ENCODE assay signal across 9 cellular contexts in the genomic region with DNA sequence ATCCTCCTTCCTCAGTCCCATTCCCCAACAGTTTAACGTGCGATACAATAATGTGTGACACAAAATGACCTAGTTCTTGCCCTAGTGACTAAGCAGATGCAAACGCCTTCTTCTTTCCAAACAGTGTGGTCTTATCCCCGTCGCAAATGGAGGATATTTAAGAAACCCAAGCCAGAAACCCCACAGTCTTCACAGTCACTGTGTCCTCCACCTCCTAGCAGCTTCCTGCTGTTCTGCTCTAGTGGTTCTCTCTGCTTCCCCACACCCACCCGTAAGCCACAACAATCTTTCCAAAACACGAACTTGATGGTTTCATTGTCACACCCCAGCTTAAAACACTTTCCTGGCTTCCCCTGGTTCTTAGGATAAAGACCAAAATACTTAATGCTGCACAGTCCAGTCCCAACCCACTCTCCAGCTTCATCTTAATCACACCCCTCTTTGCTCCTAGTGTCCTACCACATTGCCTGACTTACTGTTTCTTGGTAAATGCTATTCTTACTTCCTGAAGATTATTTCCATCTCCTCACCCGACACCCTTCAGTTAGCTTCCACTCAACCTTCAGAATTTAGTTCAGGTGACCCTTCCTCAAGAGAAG. TPM values are rescaled to one million over a fixed set of nuclear protein-coding genes. Genes with fewer than 3 reads are reported as not detected.
A peak's percentile ranks its signal among the peaks of the same experiment; 100 is the strongest.
DNase-seq lines count a peak whose midpoint lies in the region; ATAC-seq lines count a peak whose summit lies in the region.
"Had no signal": no experiment of that assay in that cellular context is flagged by ENCODE, and none has a peak within 500 bp of the region (broad histone marks: within the 10 kb centered on the region; RNA-seq: fewer than 3 reads in every experiment).

No MANE protein-coding gene starts in this region.

- H3K4me3 Mint-ChIP-seq in activated T-helper 1 cell treated with anti-CD3 and anti-CD28 coated beads, Interleukin-12 subunit alpha, Interleukin-12 subunit beta, Interleukin-2, Interleukin-4 antibody, amounts not matched to agents 30 ng/mL and 10 ng/mL and 1 ng/mL, durations not matched to agents 14 hours and 24 hours and 36 hours: peak overlapping the region; percentile 8

- peak; percentile 68 for ATAC-seq in HG03196 (IDR thresholded peaks at IDR 0.05; ENCODE audit: unreplicated experiment)
- ATAC-seq in stimulated activated naive CD8-positive, alpha-beta T cell treated with anti-CD3 and anti-CD28 coated beads, Interleukin-15, Interleukin-2, amounts not matched to agents 100 U/mL and 50 U/mL, for 24 hours: peak; percentile 88

- no peaks in the 10 kb centered on the region for H3K27me3 Mint-ChIP-seq in activated T-helper 1 cell treated with anti-CD3 and anti-CD28 coated beads, Interleukin-12 subunit alpha, Interleukin-12 subunit beta, Interleukin-2, Interleukin-4 antibody, amounts not matched to agents 30 ng/mL and 10 ng/mL and 1 ng/mL, durations not matched to agents 14 hours and 24 hours and 36 hours (ENCODE audit: insufficient read depth)

- peaks cover 24% of the 10 kb centered on the region for H3K4me1 Mint-ChIP-seq in activated T-helper 1 cell treated with anti-CD3 and anti-CD28 coated beads, Interleukin-12 subunit alpha, Interleukin-12 subunit beta, Interleukin-2, Interleukin-4 antibody, amounts not matched to agents 30 ng/mL and 10 ng/mL and 1 ng/mL, durations not matched to agents 14 hours and 24 hours and 36 hours (ENCODE audit: low read depth)

- peaks cover 43% of the 10 kb centered on the region for H3K36me3 Mint-ChIP-seq in activated T-helper 1 cell treated with anti-CD3 and anti-CD28 coated beads, Interleukin-12 subunit alpha, Interleukin-12 subunit beta, Interleukin-2, Interleukin-4 antibody, amounts not matched to agents 30 ng/mL and 10 ng/mL and 1 ng/mL, durations not matched to agents 14 hours and 24 hours and 36 hours (ENCODE audit: low read depth)

- peak overlapping the region; percentile 40 for H3K27ac Mint-ChIP-seq in activated T-helper 1 cell treated with anti-CD3 and anti-CD28 coated beads, Interleukin-12 subunit alpha, Interleukin-12 subunit beta, Interleukin-2, Interleukin-4 antibody, amounts not matched to agents 30 ng/mL and 10 ng/mL and 1 ng/mL, durations not matched to agents 14 hours and 24 hours and 36 hours

- intact Hi-C loops in activated T-helper 1 cell treated with anti-CD3 and anti-CD28 coated beads, Interleukin-12 subunit alpha, Interleukin-12 subunit beta, Interleukin-2, Interleukin-4 antibody, amounts not matched to agents 30 ng/mL and 10 ng/mL and 1 ng/mL, durations not matched to agents 14 hours and 24 hours and 36 hours (cut with micrococcal nuclease): loop anchor here (1.0 to 5.0 kb wide), 2 partner anchors 38 to 43 kb away; a partner anchor contains a TSS
- intact Hi-C loops in posterior vena cava (cut with DNase I): no loop called here

- peak; percentile 13 for DNase-seq in activated T-cell treated with anti-CD3 and anti-CD28 coated beads for 24 hours (ENCODE audit: low read depth)
- no peak for DNase-seq in activated T-cell treated with anti-CD3 and anti-CD28 coated beads, Interleukin-2, amount 50 U/mL, for 1 hour
- DNase-seq in activated T-helper 1 cell treated with anti-CD3 and anti-CD28 coated beads, Interleukin-12 subunit alpha, Interleukin-12 subunit beta, Interleukin-2, Interleukin-4 antibody, amounts not matched to agents 30 ng/mL and 10 ng/mL and 1 ng/mL, durations not matched to agents 14 hours and 24 hours and 36 hours (ENCODE audit: low spot score): peak; percentile 13
- DNase-seq in stimulated activated naive CD8-positive, alpha-beta T cell treated with anti-CD3 and anti-CD28 coated beads, Interleukin-15, Interleukin-2, amounts not matched to agents 100 U/mL and 50 U/mL, for 24 hours: peak; percentile 57
- no peak for DNase-seq in posterior vena cava (ENCODE audit: low spot score)
- DNase-seq in AG20443 (ENCODE audit: low spot score): no peak
- DNase-seq in cerebellar cortex (ENCODE audit: low spot score): no peak
- DNase-seq: ACHN had no signal

- H3K9me3 Mint-ChIP-seq in activated T-helper 1 cell treated with anti-CD3 and anti-CD28 coated beads, Interleukin-12 subunit alpha, Interleukin-12 subunit beta, Interleukin-2, Interleukin-4 antibody, amounts not matched to agents 30 ng/mL and 10 ng/mL and 1 ng/mL, durations not matched to agents 14 hours and 24 hours and 36 hours: no peaks in the 10 kb centered on the region

RNA-seq across cellular contexts. Expression of a gene that starts 32.3 kb away (rescaled TPM):
- 56.2 and 61.2 TPM in 2 replicates for total RNA-seq in activated T-helper 1 cell treated with anti-CD3 and anti-CD28 coated beads, Interleukin-12 subunit alpha, Interleukin-12 subunit beta, Interleukin-2, Interleukin-4 antibody, amounts not matched to agents 30 ng/mL and 10 ng/mL and 1 ng/mL, durations not matched to agents 14 hours and 24 hours and 36 hours
- 100 to 1,000 TPM; 425 to 605 TPM for total RNA-seq in posterior vena cava

RNA-seq across cellular contexts. Expression of a gene that starts 38.2 kb away (rescaled TPM):
- 26.5 and 28.6 TPM in 2 replicates for total RNA-seq in activated T-helper 1 cell treated with anti-CD3 and anti-CD28 coated beads, Interleukin-12 subunit alpha, Interleukin-12 subunit beta, Interleukin-2, Interleukin-4 antibody, amounts not matched to agents 30 ng/mL and 10 ng/mL and 1 ng/mL, durations not matched to agents 14 hours and 24 hours and 36 hours
- total RNA-seq in posterior vena cava: 10 to 100 TPM; 33.3 to 35.9 TPM

Comparison
In these comparisons a context has a peak if more than half of its experiments do, and no peak if none do; other contexts are left out.
1. DNase-seq: peak in activated T-cell treated with anti-CD3 and anti-CD28 coated beads for 24 hours (single experiment), activated T-helper 1 cell treated with anti-CD3 and anti-CD28 coated beads, Interleukin-12 subunit alpha, Interleukin-12 subunit beta, Interleukin-2, Interleukin-4 antibody, amounts not matched to agents 30 ng/mL and 10 ng/mL and 1 ng/mL, durations not matched to agents 14 hours and 24 hours and 36 hours (single experiment) and stimulated activated naive CD8-positive, alpha-beta T cell treated with anti-CD3 and anti-CD28 coated beads, Interleukin-15, Interleukin-2, amounts not matched to agents 100 U/mL and 50 U/mL, for 24 hours (single experiment); none in activated T-cell treated with anti-CD3 and anti-CD28 coated beads, Interleukin-2, amount 50 U/mL, for 1 hour (single experiment), posterior vena cava (single experiment), AG20443 (single experiment) and cerebellar cortex (single experiment).